ENCODE assay signal across 24 cellular contexts in genomic region chr3:105228696-105229095, GRCh38.
"Had no signal": no experiment of that assay in that cellular context is flagged by ENCODE, and none has a peak within 500 bp of the region (broad histone marks: within the 10 kb centered on the region; RNA-seq: fewer than 3 reads in every experiment).

No MANE protein-coding gene starts in this region.

- H3K4me3 ChIP-seq: dorsolateral prefrontal cortex, lung, prostate gland, right lobe of liver, tibial artery, upper lobe of right lung, vagina had no signal

- H3K9me3 ChIP-seq: prostate gland, right lobe of liver, tibial artery, upper lobe of right lung, vagina had no signal

- H3K4me1 ChIP-seq: parathyroid adenoma, prostate gland, right lobe of liver, upper lobe of right lung, vagina had no signal

- H3K27ac ChIP-seq: dorsolateral prefrontal cortex, parathyroid adenoma, prostate gland, right lobe of liver, tibial artery, upper lobe of right lung, vagina had no signal

- H3K27me3 Mint-ChIP-seq: naive B cell; stimulated activated memory B cell treated with anti-CD40 and anti-IgM and Interleukin-4, amounts not matched to agents 10 μg/mL and 1 μg/mL and 100 μg/mL, for 72 hours; stimulated activated naive CD8-positive, alpha-beta T cell treated with anti-CD3 and anti-CD28 coated beads, Interleukin-15, Interleukin-2, amounts not matched to agents 100 ng/mL and 50 ng/mL, for 24 hours had no signal

- DNase-seq: cortex of kidney; dorsolateral prefrontal cortex; effector CD8-positive, alpha-beta T cell; foreskin fibroblast; immature natural killer cell; kidney; left colon; left ventricle myocardium superior; mesendoderm; naive B cell; occipital lobe; retina; right lobe of liver; stimulated activated CD4-positive, alpha-beta T cell treated with anti-CD3 and anti-CD28 coated beads, Interleukin-4, amount 100 ng/mL, for 24 hours; tibial artery; upper lobe of right lung had no signal

- H3K36me3 ChIP-seq: prostate gland, right lobe of liver, tibial artery, upper lobe of right lung, vagina had no signal

- H3K79me2 ChIP-seq: parathyroid adenoma had no signal

- H3K27me3 ChIP-seq: right lobe of liver, tibial artery, upper lobe of right lung, vagina had no signal

- ATAC-seq: esophagus mucosa; left colon; left ventricle myocardium superior; right lobe of liver; stimulated activated memory B cell treated with anti-CD40 and anti-IgM and Interleukin-4, amounts not matched to agents 10 μg/mL and 1 μg/mL and 100 μg/mL, for 72 hours; upper lobe of right lung had no signal

- H3K4me1 Mint-ChIP-seq: immature natural killer cell; naive B cell; nephron; stimulated activated memory B cell treated with anti-CD40 and anti-IgM and Interleukin-4, amounts not matched to agents 10 μg/mL and 1 μg/mL and 100 μg/mL, for 72 hours had no signal

- H3K9ac ChIP-seq: parathyroid adenoma had no signal

- H3K9me3 Mint-ChIP-seq: nephron; stimulated activated naive CD8-positive, alpha-beta T cell treated with anti-CD3 and anti-CD28 coated beads, Interleukin-15, Interleukin-2, amounts not matched to agents 100 ng/mL and 50 ng/mL, for 24 hours had no signal

- H3K36me3 Mint-ChIP-seq: immature natural killer cell; naive B cell; stimulated activated memory B cell treated with anti-CD40 and anti-IgM and Interleukin-4, amounts not matched to agents 10 μg/mL and 1 μg/mL and 100 μg/mL, for 72 hours had no signal

- H3K27ac Mint-ChIP-seq: immature natural killer cell; naive B cell; nephron; stimulated activated memory B cell treated with anti-CD40 and anti-IgM and Interleukin-4, amounts not matched to agents 10 μg/mL and 1 μg/mL and 100 μg/mL, for 72 hours; stimulated activated naive CD8-positive, alpha-beta T cell treated with anti-CD3 and anti-CD28 coated beads, Interleukin-15, Interleukin-2, amounts not matched to agents 100 ng/mL and 50 ng/mL, for 24 hours had no signal

- H3K4me3 Mint-ChIP-seq: immature natural killer cell; naive B cell; nephron; stimulated activated memory B cell treated with anti-CD40 and anti-IgM and Interleukin-4, amounts not matched to agents 10 μg/mL and 1 μg/mL and 100 μg/mL, for 72 hours; stimulated activated naive CD8-positive, alpha-beta T cell treated with anti-CD3 and anti-CD28 coated beads, Interleukin-15, Interleukin-2, amounts not matched to agents 100 ng/mL and 50 ng/mL, for 24 hours had no signal

- H2AFZ ChIP-seq: parathyroid adenoma had no signal
